Comparison of ENCODE assay signal across 8 cellular contexts in genomic region chr10:21529236-21529910, GRCh38. TPM values are rescaled to one million over a fixed set of nuclear protein-coding genes. Genes with fewer than 3 reads are reported as not detected.
DNase-seq lines count a peak whose midpoint lies in the region; ATAC-seq and TF ChIP-seq lines count a peak whose summit lies in the region.

No MANE protein-coding gene starts in this region.

- H3K4me3 ChIP-seq in GM23338 (peak overlapping the region; percentile 60), RWPE2 (ENCODE audit: severe bottlenecking) (no peak overlapping the region), rectal smooth muscle tissue (ENCODE audit: low read length) (no peak overlapping the region)

- peak overlapping the region; percentile 83 for H3K4me3 Mint-ChIP-seq in GM23338
- no peak overlapping the region for H3K4me3 Mint-ChIP-seq in stimulated activated naive CD8-positive, alpha-beta T cell treated with anti-CD3 and anti-CD28 coated beads, Interleukin-15, amount 100 ng/mL, for 72 hours

- no peak for TF ChIP-seq CTCF in GM23338 (conservative IDR thresholded peaks at IDR 0.05; ENCODE audit: low read depth in 2 of 2)
- no peak for TF ChIP-seq CTCF in RWPE2 (IDR thresholded peaks at IDR 0.05; ENCODE audit: poor library complexity, severe bottlenecking)

- H3K36me3 Mint-ChIP-seq in GM23338 (ENCODE audit: low read depth), result no peaks in the 10 kb centered on the region; the same call in 2 of the 3 replicates

- peaks cover 8% of the 10 kb centered on the region; the same call in 1 of the 2 replicates for H3F3A ChIP-seq in GM23338 (replicated peaks; ENCODE audit: low read depth)

- peaks cover 37% of the 10 kb centered on the region for H3K4me1 Mint-ChIP-seq in GM23338
- peaks cover 33% of the 10 kb centered on the region for H3K4me1 Mint-ChIP-seq in stimulated activated naive CD8-positive, alpha-beta T cell treated with anti-CD3 and anti-CD28 coated beads, Interleukin-15, amount 100 ng/mL, for 72 hours

- DNase-seq in GM23338 (ENCODE audit: low spot score) (no peak), RWPE2 (ENCODE audit: low spot score) (no peak), foreskin melanocyte (peak; percentile 23), GM19240 (ENCODE audit: insufficient read length, low spot score) (no peak), DMS153 (lab: John Stamatoyannopoulos, UW) (no peak)
- no peak for DNase-seq in stimulated activated naive CD8-positive, alpha-beta T cell treated with anti-CD3 and anti-CD28 coated beads, Interleukin-15, amount 100 ng/mL, for 72 hours

- no peaks in the 10 kb centered on the region; the same call in 2 of the 3 replicates for H3K9me3 Mint-ChIP-seq in GM23338
- no peaks in the 10 kb centered on the region for H3K9me3 Mint-ChIP-seq in stimulated activated naive CD8-positive, alpha-beta T cell treated with anti-CD3 and anti-CD28 coated beads, Interleukin-15, amount 100 ng/mL, for 72 hours

- H3K27ac Mint-ChIP-seq in GM23338, result peak overlapping the region; percentile 96
- H3K27ac Mint-ChIP-seq in stimulated activated naive CD8-positive, alpha-beta T cell treated with anti-CD3 and anti-CD28 coated beads, Interleukin-15, amount 100 ng/mL, for 72 hours, result no peak overlapping the region

- H3K4me2 ChIP-seq in GM23338, result peak overlapping the region; percentile 89

- H3K9ac ChIP-seq in rectal smooth muscle tissue (ENCODE audit: low read length), result no peak overlapping the region

- peaks cover 3% of the 10 kb centered on the region; the same call in 1 of the 2 replicates for H3K79me2 ChIP-seq in GM23338 (replicated peaks; ENCODE audit: insufficient read depth)

- H3K27ac ChIP-seq in GM23338 (ENCODE audit: low read depth) (peak overlapping the region; percentile 86), RWPE2 (ENCODE audit: poor library complexity, severe bottlenecking) (peak overlapping the region; percentile 94), rectal smooth muscle tissue (ENCODE audit: low read depth, low read length) (peak overlapping the region; percentile 38)

- no peak for ATAC-seq in GM23338
- ATAC-seq in RWPE2 (ENCODE audit: low read depth), result no peak
- no peak for ATAC-seq in stimulated activated naive CD8-positive, alpha-beta T cell treated with anti-CD3 and anti-CD28 coated beads, Interleukin-15, amount 100 ng/mL, for 72 hours
- no peak for ATAC-seq in HG02840 (IDR thresholded peaks at IDR 0.05; ENCODE audit: low FRiP score, unreplicated experiment)

- no peaks in the 10 kb centered on the region for H3K27me3 ChIP-seq in GM23338 (ENCODE audit: insufficient read depth)
- no peaks in the 10 kb centered on the region for H3K27me3 ChIP-seq in RWPE2 (ENCODE audit: insufficient read depth, poor library complexity, severe bottlenecking)
- no peaks in the 10 kb centered on the region for H3K27me3 ChIP-seq in rectal smooth muscle tissue (ENCODE audit: control insufficient read depth, insufficient read depth, low read length)

- H4K20me1 ChIP-seq in GM23338 (replicated peaks; ENCODE audit: insufficient read depth), result no peaks in the 10 kb centered on the region

- no peak overlapping the region for H2AFZ ChIP-seq in GM23338

- no peaks in the 10 kb centered on the region for H3K9me3 ChIP-seq in RWPE2 (ENCODE audit: severe bottlenecking)

- no peaks in the 10 kb centered on the region for H3K9me2 ChIP-seq in GM23338 (ENCODE audit: insufficient read depth)

- peaks cover 19% of the 10 kb centered on the region for H3K27me3 Mint-ChIP-seq in GM23338 (ENCODE audit: insufficient read depth, low read depth, poor library complexity)
- H3K27me3 Mint-ChIP-seq in stimulated activated naive CD8-positive, alpha-beta T cell treated with anti-CD3 and anti-CD28 coated beads, Interleukin-15, amount 100 ng/mL, for 72 hours, result peaks cover 19% of the 10 kb centered on the region

- H3K4me1 ChIP-seq in GM23338 (ENCODE audit: insufficient read depth), result peaks cover 46% of the 10 kb centered on the region
- peaks cover 35% of the 10 kb centered on the region for H3K4me1 ChIP-seq in RWPE2 (ENCODE audit: insufficient read depth, poor library complexity, severe bottlenecking)
- H3K4me1 ChIP-seq in rectal smooth muscle tissue (ENCODE audit: control insufficient read depth, insufficient read depth, low read length), result peaks cover 5% of the 10 kb centered on the region

- no peaks in the 10 kb centered on the region for H3K36me3 ChIP-seq in GM23338 (ENCODE audit: insufficient read depth)
- H3K36me3 ChIP-seq in RWPE2 (ENCODE audit: low read depth), result no peaks in the 10 kb centered on the region
- H3K36me3 ChIP-seq in rectal smooth muscle tissue (ENCODE audit: control insufficient read depth, insufficient read depth, low read length), result no peaks in the 10 kb centered on the region

TF ChIP-seq in GM23338, 12 proteins besides CTCF, POLR2A, EP300 and RAD21 (continues in another document):
- TF ChIP-seq ETS1 (IDR thresholded peaks at IDR 0.05) (no peak), EZH2 (IDR thresholded peaks at IDR 0.05; ENCODE audit: low read depth, unreplicated experiment) (no peak), NANOG (IDR thresholded peaks at IDR 0.05; ENCODE audit: borderline replicate concordance) (no peak), EZH2phosphoT487 (IDR thresholded peaks at IDR 0.05; ENCODE audit: unreplicated experiment) (no peak), CREB1 (CRISPR knock-in tag; IDR thresholded peaks at IDR 0.05; ENCODE audit: low read depth) (no peak), ZNF462 (CRISPR knock-in tag; IDR thresholded peaks at IDR 0.05) (no peak), ZNF331 (CRISPR knock-in tag; IDR thresholded peaks at IDR 0.05; ENCODE audit: low read depth) (no peak)

RNA-seq across cellular contexts. Expression of gene SKIDA1, which starts 3.9 kb away (rescaled TPM):
- total RNA-seq in GM23338 (2014; rRNA removed; shearing (Covaris generic)), result 2.3 and 3.5 TPM in 2 replicates
- polyA plus RNA-seq in GM23338 (2016; fragmentation: Nextera tagmentation; extraction: Ambion mirVana), result 0.94 and 1.5 TPM in 2 replicates

RNA-seq across cellular contexts. Expression of gene MLLT10, which starts 4.7 kb away (rescaled TPM):
- 54.1 and 55.4 TPM in 2 replicates for total RNA-seq in GM23338 (2014; rRNA removed; shearing (Covaris generic))
- polyA plus RNA-seq in GM23338 (2016; fragmentation: Nextera tagmentation; extraction: Ambion mirVana), result 26.1 and 28.8 TPM in 2 replicates

Comparison
In these comparisons a context has a peak if more than half of its experiments do, and no peak if none do; other contexts are left out.
1. H3K27ac ChIP-seq: peak in every context shown above with its lines; median percentile 94 in RWPE2; 86 in GM23338; 38 in rectal smooth muscle tissue.